23 cellular contexts compared by ENCODE assay signal in the genomic region with DNA sequence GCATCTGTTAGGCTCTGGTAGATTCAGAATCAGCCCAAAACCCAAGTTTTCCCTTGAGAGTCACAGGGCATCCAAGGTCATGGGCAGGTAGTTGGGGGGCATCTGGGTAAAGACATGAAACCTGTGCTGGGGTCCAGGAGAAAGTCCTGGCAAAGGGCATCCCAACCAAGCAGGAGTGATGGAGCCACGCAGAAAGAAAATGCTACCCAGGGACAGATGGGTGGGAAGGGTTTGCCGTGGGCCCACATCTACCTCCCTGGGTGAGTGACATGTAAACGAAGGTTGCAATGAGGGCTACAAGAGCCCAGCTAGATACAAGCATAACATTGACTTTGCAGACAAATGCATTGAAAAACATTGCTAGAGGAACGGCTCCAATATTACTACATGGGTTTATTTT.
"Had no signal": no experiment of that assay in that cellular context is flagged by ENCODE, and none has a peak within 500 bp of the region (broad histone marks: within the 10 kb centered on the region; RNA-seq: fewer than 3 reads in every experiment).

No MANE protein-coding gene starts in this region.

- H3K36me3 ChIP-seq: colonic mucosa, gastroesophageal sphincter, heart left ventricle, left lung, lower lobe of right lung had no signal

- H3K9me3 ChIP-seq: colonic mucosa had no signal

- H3K27ac ChIP-seq: colonic mucosa, epithelial cell of prostate, foreskin keratinocyte, gastroesophageal sphincter, heart left ventricle, hepatocyte, left lung, lower lobe of right lung had no signal

- H3K4me1 ChIP-seq: colonic mucosa, foreskin keratinocyte, gastroesophageal sphincter, heart left ventricle, left lung, lower lobe of right lung had no signal

- H3K36me3 Mint-ChIP-seq: immature natural killer cell, mesothelial cell of epicardium had no signal

- H3K4me1 Mint-ChIP-seq: immature natural killer cell, mesothelial cell of epicardium, naive B cell had no signal

- H3K4me3 Mint-ChIP-seq: dendritic cell treated with granulocyte-macrophage colony-stimulating factor and Interleukin-4, amounts not matched to agents 40 ng/mL and 50 ng/mL, for 4 days; effector memory CD8-positive, alpha-beta T cell; endodermal cell; immature natural killer cell; mesothelial cell of epicardium; naive B cell had no signal

- DNase-seq: colonic mucosa; cortex of kidney; effector CD8-positive, alpha-beta T cell; effector memory CD8-positive, alpha-beta T cell; endodermal cell; erythroblast; foreskin keratinocyte; heart left ventricle; hypothalamus; immature natural killer cell; left cardiac atrium; left lung; left ventricle myocardium superior; lower lobe of right lung; mesenchymal stem cell; mucosa of descending colon; naive B cell had no signal

- ATAC-seq: effector memory CD8-positive, alpha-beta T cell; esophagus mucosa; foreskin keratinocyte; gastroesophageal sphincter; heart left ventricle; left cardiac atrium; left lung; left ventricle myocardium superior; lower lobe of right lung; mucosa of descending colon had no signal

- H3K27me3 Mint-ChIP-seq: dendritic cell treated with granulocyte-macrophage colony-stimulating factor and Interleukin-4, amounts not matched to agents 40 ng/mL and 50 ng/mL, for 4 days had no signal

- H3K27ac Mint-ChIP-seq: dendritic cell treated with granulocyte-macrophage colony-stimulating factor and Interleukin-4, amounts not matched to agents 40 ng/mL and 50 ng/mL, for 4 days; effector memory CD8-positive, alpha-beta T cell; endodermal cell; immature natural killer cell; mesothelial cell of epicardium; naive B cell had no signal

- H3K4me3 ChIP-seq: colonic mucosa, gastroesophageal sphincter, heart left ventricle, hepatocyte, left lung, lower lobe of right lung, mucosa of descending colon had no signal

- H3K27me3 ChIP-seq: colonic mucosa, foreskin keratinocyte, heart left ventricle, hepatocyte had no signal
